Comparison of ENCODE assay signal across 15 cellular contexts in genomic region chr1:237613984-237614383, GRCh38.
DNase-seq lines count a peak whose midpoint lies in the region; ATAC-seq, FAIRE-seq and TF ChIP-seq lines count a peak whose summit lies in the region.
"Had no signal": no experiment of that assay in that cellular context is flagged by ENCODE, and none has a peak within 500 bp of the region (broad histone marks: within the 10 kb centered on the region; RNA-seq: fewer than 3 reads in every experiment).

No MANE protein-coding gene starts in this region.

- H4K20me1 ChIP-seq in H9 (ENCODE audit: control insufficient read depth, insufficient read depth, insufficient read length), result no peaks in the 10 kb centered on the region
- H4K20me1 ChIP-seq: BLaER1 had no signal

- no peak overlapping the region for H2AK5ac ChIP-seq in H9 (ENCODE audit: insufficient read length, low read length)

- no peaks in the 10 kb centered on the region for H3K79me2 ChIP-seq in H9 (ENCODE audit: insufficient read depth, low read length)

- H3K56ac ChIP-seq in H9 (ENCODE audit: insufficient read length, low read depth, low read length), result no peak overlapping the region

- peaks cover 24 to 29% (median 24%) of the 10 kb centered on the region in 3 experiments for H3K36me3 Mint-ChIP-seq in H9 (ENCODE audit: insufficient read depth in 1 of 3, low read depth in 3 of 3)
- H3K36me3 Mint-ChIP-seq: CD8-positive, alpha-beta memory T cell had no signal

- no peak overlapping the region for H2BK12ac ChIP-seq in H9 (ENCODE audit: insufficient read length, low read depth, low read length)

- H3K27me3 Mint-ChIP-seq in H9 (ENCODE audit: low read depth), result no peaks in the 10 kb centered on the region

- H2BK5ac ChIP-seq in H9 (ENCODE audit: insufficient read length, low read length), result no peak overlapping the region

- H3K27ac Mint-ChIP-seq in H9, result no peak overlapping the region
- H3K27ac Mint-ChIP-seq: CD8-positive, alpha-beta memory T cell had no signal

- H3K9me3 ChIP-seq in right atrium auricular region (no peaks in the 10 kb centered on the region), H9 (ENCODE audit: control insufficient read depth, low read depth, low read length) (no peaks in the 10 kb centered on the region)
- H3K9me3 ChIP-seq: BLaER1, Caco-2 had no signal

- no peak overlapping the region for H4K91ac ChIP-seq in H9 (ENCODE audit: insufficient read length, low read depth, low read length)

- H3K4me1 ChIP-seq in right atrium auricular region (no peaks in the 10 kb centered on the region), H9 (ENCODE audit: insufficient read depth, low read length) (no peaks in the 10 kb centered on the region)
- H3K4me1 ChIP-seq: BLaER1, Caco-2 had no signal

- no peak overlapping the region for H3K4ac ChIP-seq in H9 (ENCODE audit: low read depth, low read length)

- no peak overlapping the region for H3K23ac ChIP-seq in H9 (ENCODE audit: insufficient read length, low read depth, low read length)

- H3K9me3 Mint-ChIP-seq in H9, result peaks cover 4 to 10% of the 10 kb centered on the region in 2 experiments; a peak in 4 of 5 replicates

- H4K8ac ChIP-seq in H9 (replicated peaks; ENCODE audit: insufficient read length, low read depth, low read length), result no peak overlapping the region

- H3K79me1 ChIP-seq in H9 (ENCODE audit: insufficient read depth, low read depth, low read length, poor library complexity, severe bottlenecking), result no peaks in the 10 kb centered on the region

- DNase-seq in Right ventricle myocardium superior, result no peak
- no peak for DNase-seq in right atrium auricular region (ENCODE audit: low spot score)
- no peak for DNase-seq in H9
- no peak for DNase-seq in left ventricle myocardium superior
- DNase-seq in retina, result peak; percentile 15
- no peak for DNase-seq in GM19239 (ENCODE audit: insufficient read length, low spot score)
- no peak for DNase-seq in head of caudate nucleus
- DNase-seq: 8988T; AML-193; Caco-2; CD8-positive, alpha-beta memory T cell; GF-D8 had no signal

- no peak overlapping the region for H2BK120ac ChIP-seq in H9 (ENCODE audit: low read depth, low read length, poor library complexity, severe bottlenecking)

- no peaks in the 10 kb centered on the region for H3K27me3 ChIP-seq in right atrium auricular region
- H3K27me3 ChIP-seq in H9 (ENCODE audit: insufficient read depth, low read length), result no peaks in the 10 kb centered on the region
- H3K27me3 ChIP-seq: BLaER1 had no signal

- FAIRE-seq in GM19239 (lab: Jason Lieb, UNC), result no peak

- H2BK15ac ChIP-seq in H9 (ENCODE audit: low read depth, low read length), result no peak overlapping the region

- H3K18ac ChIP-seq in H9 (ENCODE audit: insufficient read length, low read depth, low read length), result no peak overlapping the region

- H3K4me3 ChIP-seq in right atrium auricular region, result no peak overlapping the region
- H3K4me3 ChIP-seq: BLaER1 had no signal

- H4K5ac ChIP-seq in H9 (ENCODE audit: insufficient read length, low read depth, low read length), result no peak overlapping the region

- no peak overlapping the region for H2AFZ ChIP-seq in H9 (ENCODE audit: low read length)

- ATAC-seq in Right ventricle myocardium superior (ENCODE audit: poor library complexity) (peak; percentile 14), left ventricle myocardium superior (peak; percentile 49)
- ATAC-seq: HCT116 had no signal

- H3K14ac ChIP-seq in H9 (ENCODE audit: insufficient read depth, low read length), result no peak overlapping the region

- H2BK20ac ChIP-seq in H9 (ENCODE audit: low read depth, low read length, poor library complexity, severe bottlenecking), result no peak overlapping the region

- no peak overlapping the region for H3K4me2 ChIP-seq in H9 (ENCODE audit: insufficient read depth, insufficient read length, low read length)
- H3K4me2 ChIP-seq: BLaER1 had no signal

- no peaks in the 10 kb centered on the region for H3K4me1 Mint-ChIP-seq in H9
- H3K4me1 Mint-ChIP-seq: CD8-positive, alpha-beta memory T cell had no signal

- no CpG with 5 or more reads among the region's 9 CpGs for WGBS in H9 (ENCODE audit: extremely low coverage, insufficient read length, low lambda C conversion rate)

- intact Hi-C loops in Right ventricle myocardium superior (cut with DNase I) (no loop called here), left ventricle myocardium superior (cut with micrococcal nuclease) (no loop called here), head of caudate nucleus (cut with DNase I) (no loop called here)

- H3K4me3 Mint-ChIP-seq in H9, result no peak overlapping the region
- H3K4me3 Mint-ChIP-seq: CD8-positive, alpha-beta memory T cell had no signal

- no peak overlapping the region for H3T11ph ChIP-seq in H9 (ENCODE audit: low read length)

- H3K23me2 ChIP-seq in H9 (ENCODE audit: insufficient read length, low read depth, low read length, poor library complexity, severe bottlenecking), result no peaks in the 10 kb centered on the region

- H3K27ac ChIP-seq in right atrium auricular region (no peak overlapping the region), H9 (ENCODE audit: insufficient read length, low read depth, low read length) (no peak overlapping the region)
- H3K27ac ChIP-seq: BLaER1, HL-60 had no signal

- peaks cover 30% of the 10 kb centered on the region for H3K36me3 ChIP-seq in right atrium auricular region
- H3K36me3 ChIP-seq: BLaER1 had no signal

- no peak for TF ChIP-seq CTCF in right atrium auricular region (IDR thresholded peaks at IDR 0.05)
- peak; percentile 39; the same call in 2 of the 3 replicates for TF ChIP-seq CTCF in H9 (conservative IDR thresholded peaks at IDR 0.05)

- H3K9ac ChIP-seq in H9 (ENCODE audit: extremely low read depth, insufficient read length, low read length), result no peak overlapping the region
- H3K9ac ChIP-seq: BLaER1 had no signal
